Comparison of ENCODE assay signal across 7 cellular contexts in genomic region chr12:15899282-15899870, GRCh38. TPM values are rescaled to one million over a fixed set of nuclear protein-coding genes. Genes with fewer than 3 reads are reported as not detected.
A peak's percentile ranks its signal among the peaks of the same experiment; 100 is the strongest.
DNase-seq lines count a peak whose midpoint lies in the region; ATAC-seq lines count a peak whose summit lies in the region.

No MANE protein-coding gene starts in this region.

- POLR2A ChIA-PET in naive thymus-derived CD8-positive, alpha-beta T cell (lab: Charles Lee) = no interaction called here

- peak; percentile 76 for DNase-seq in DMS53 (lab: John Stamatoyannopoulos, UW)
- DNase-seq in NCI-H1694 treated with DMSO at 0.1 percent for 48 hours (lab: John Stamatoyannopoulos, UW) = peak; percentile 51
- DNase-seq in central memory CD4-positive, alpha-beta T cell = peak; percentile 25
- peak in 3 of 10 donors; percentile 35 to 45 (median 35) for DNase-seq in naive thymus-derived CD8-positive, alpha-beta T cell
- DNase-seq in COLO829 (ENCODE audit: low spot score) = no peak

- ATAC-seq in GM19395 (IDR thresholded peaks at IDR 0.05; ENCODE audit: unreplicated experiment) (peak; percentile 75), GM18520 (IDR thresholded peaks at IDR 0.05; ENCODE audit: unreplicated experiment) (no peak)
- peak; percentile 50 to 57 for ATAC-seq in naive thymus-derived CD8-positive, alpha-beta T cell

- peaks cover 0 to 6% (median 2%) of the 10 kb centered on the region in 4 donors for H3K4me1 Mint-ChIP-seq in naive thymus-derived CD8-positive, alpha-beta T cell

- H3K27ac Mint-ChIP-seq in naive thymus-derived CD8-positive, alpha-beta T cell = peak overlapping the region in 8 of 10 donors; percentile 12 to 80 (median 57)

- peaks cover 0 to 85% (median 15%) of the 10 kb centered on the region in 3 donors for H3K36me3 Mint-ChIP-seq in naive thymus-derived CD8-positive, alpha-beta T cell

- no peak overlapping the region for H3K4me3 Mint-ChIP-seq in naive thymus-derived CD8-positive, alpha-beta T cell

- H3K27me3 Mint-ChIP-seq in naive thymus-derived CD8-positive, alpha-beta T cell = no peaks in the 10 kb centered on the region

- H3K9me3 Mint-ChIP-seq in naive thymus-derived CD8-positive, alpha-beta T cell = no peaks in the 10 kb centered on the region

RNA-seq across cellular contexts. Expression of gene DERA, which starts 11.8 kb away (rescaled TPM):
- 10 to 100 TPM; 12.4 to 14.1 TPM for total RNA-seq in naive thymus-derived CD8-positive, alpha-beta T cell
- 10 to 100 TPM; 22.8 to 28.5 (median 26.7) TPM for polyA plus RNA-seq in naive thymus-derived CD8-positive, alpha-beta T cell

RNA-seq across cellular contexts. Expression of gene STRAP, which starts 17.2 kb away (rescaled TPM):
- 10 to 100 TPM; 49.6 to 54.3 TPM for total RNA-seq in naive thymus-derived CD8-positive, alpha-beta T cell
- 100 to 1,000 TPM in 2 of 3 donors, 10 to 100 TPM in 1; 99.2 to 126 (median 112) TPM for polyA plus RNA-seq in naive thymus-derived CD8-positive, alpha-beta T cell
